In the genomic region with DNA sequence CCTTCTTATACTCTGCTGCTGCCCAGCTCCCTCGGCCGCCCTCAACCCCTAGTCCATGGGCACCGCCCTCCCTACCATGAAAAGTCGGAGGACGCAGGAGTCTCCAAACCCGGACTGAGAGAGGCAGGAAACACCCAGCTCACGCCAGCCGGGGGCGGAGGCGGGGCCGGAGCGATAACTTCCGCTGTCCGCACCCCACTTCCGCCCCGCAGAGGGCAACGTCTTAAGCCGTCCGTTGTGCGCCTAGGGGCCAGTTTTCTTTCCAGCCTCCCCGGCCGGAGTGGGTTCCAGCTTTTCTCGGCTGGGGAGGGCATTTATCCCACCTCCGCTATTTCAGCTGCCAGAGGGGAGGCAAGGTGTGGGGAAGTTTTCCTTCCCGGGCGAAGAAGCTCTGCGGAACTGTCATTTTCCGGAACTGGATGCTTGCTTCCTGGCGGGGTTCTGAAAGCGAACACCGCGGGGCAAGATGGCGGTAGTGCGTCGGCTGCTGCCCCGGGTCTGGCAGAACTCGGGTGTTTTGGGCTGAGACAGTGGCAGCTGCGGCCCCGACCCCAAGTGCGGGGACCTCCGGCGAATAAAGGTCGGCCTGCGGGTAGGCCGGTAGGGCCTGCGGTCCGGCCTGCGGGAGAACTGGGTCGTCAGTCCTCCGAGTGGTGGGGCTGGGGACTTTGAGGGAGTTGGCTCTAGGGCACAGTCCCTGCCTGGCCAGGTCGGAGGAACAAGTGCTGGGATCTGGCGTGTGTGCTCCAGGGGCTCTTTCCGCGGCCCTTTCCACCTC, we compare ENCODE assay signal across 8 cellular contexts. TPM values are rescaled to one million over a fixed set of nuclear protein-coding genes. Genes with fewer than 3 reads are reported as not detected.
DNase-seq lines count a peak whose midpoint lies in the region; ATAC-seq and TF ChIP-seq lines count a peak whose summit lies in the region.

A gene with protein sequence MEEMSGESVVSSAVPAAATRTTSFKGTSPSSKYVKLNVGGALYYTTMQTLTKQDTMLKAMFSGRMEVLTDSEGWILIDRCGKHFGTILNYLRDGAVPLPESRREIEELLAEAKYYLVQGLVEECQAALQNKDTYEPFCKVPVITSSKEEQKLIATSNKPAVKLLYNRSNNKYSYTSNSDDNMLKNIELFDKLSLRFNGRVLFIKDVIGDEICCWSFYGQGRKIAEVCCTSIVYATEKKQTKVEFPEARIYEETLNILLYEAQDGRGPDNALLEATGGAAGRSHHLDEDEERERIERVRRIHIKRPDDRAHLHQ (minus strand): TSS at position 116 of the 778 bp plus-strand sequence. CDS start 38 bp downstream, at position 78.
A gene with protein sequence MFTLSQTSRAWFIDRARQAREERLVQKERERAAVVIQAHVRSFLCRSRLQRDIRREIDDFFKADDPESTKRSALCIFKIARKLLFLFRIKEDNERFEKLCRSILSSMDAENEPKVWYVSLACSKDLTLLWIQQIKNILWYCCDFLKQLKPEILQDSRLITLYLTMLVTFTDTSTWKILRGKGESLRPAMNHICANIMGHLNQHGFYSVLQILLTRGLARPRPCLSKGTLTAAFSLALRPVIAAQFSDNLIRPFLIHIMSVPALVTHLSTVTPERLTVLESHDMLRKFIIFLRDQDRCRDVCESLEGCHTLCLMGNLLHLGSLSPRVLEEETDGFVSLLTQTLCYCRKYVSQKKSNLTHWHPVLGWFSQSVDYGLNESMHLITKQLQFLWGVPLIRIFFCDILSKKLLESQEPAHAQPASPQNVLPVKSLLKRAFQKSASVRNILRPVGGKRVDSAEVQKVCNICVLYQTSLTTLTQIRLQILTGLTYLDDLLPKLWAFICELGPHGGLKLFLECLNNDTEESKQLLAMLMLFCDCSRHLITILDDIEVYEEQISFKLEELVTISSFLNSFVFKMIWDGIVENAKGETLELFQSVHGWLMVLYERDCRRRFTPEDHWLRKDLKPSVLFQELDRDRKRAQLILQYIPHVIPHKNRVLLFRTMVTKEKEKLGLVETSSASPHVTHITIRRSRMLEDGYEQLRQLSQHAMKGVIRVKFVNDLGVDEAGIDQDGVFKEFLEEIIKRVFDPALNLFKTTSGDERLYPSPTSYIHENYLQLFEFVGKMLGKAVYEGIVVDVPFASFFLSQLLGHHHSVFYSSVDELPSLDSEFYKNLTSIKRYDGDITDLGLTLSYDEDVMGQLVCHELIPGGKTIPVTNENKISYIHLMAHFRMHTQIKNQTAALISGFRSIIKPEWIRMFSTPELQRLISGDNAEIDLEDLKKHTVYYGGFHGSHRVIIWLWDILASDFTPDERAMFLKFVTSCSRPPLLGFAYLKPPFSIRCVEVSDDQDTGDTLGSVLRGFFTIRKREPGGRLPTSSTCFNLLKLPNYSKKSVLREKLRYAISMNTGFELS (plus strand): TSS at position 450 of the 778 bp plus-strand sequence. CDS start 5,918 bp downstream, outside the sequence.

- H3K4me1 ChIP-seq in testis = peaks cover 14% of the 10 kb centered on the region

- ATAC-seq in HG02759 (IDR thresholded peaks at IDR 0.05; ENCODE audit: unreplicated experiment) = peak; percentile 94
- peak; percentile 99 for ATAC-seq in activated naive CD4-positive, alpha-beta T cell treated with anti-CD3 and anti-CD28 coated beads, Interleukin-2, amount 50 U/mL, for 72 hours

- peak within 1 kb of the TSS; percentile 97 for H3K4me3 Mint-ChIP-seq in osteocyte (ENCODE audit: unreplicated experiment)

- H3K4me1 Mint-ChIP-seq in osteocyte (ENCODE audit: unreplicated experiment) = peaks cover 34% of the 10 kb centered on the region

- no peaks in the 10 kb centered on the region for H3K27me3 ChIP-seq in testis

- no peaks in the 10 kb centered on the region for H3K9me3 Mint-ChIP-seq in activated naive CD4-positive, alpha-beta T cell treated with anti-CD3 and anti-CD28 coated beads, Interleukin-2, amount 50 U/mL, for 72 hours
- no peaks in the 10 kb centered on the region for H3K9me3 Mint-ChIP-seq in osteocyte (ENCODE audit: unreplicated experiment)

- peak within 1 kb of the TSS; percentile 98 for H3K27ac Mint-ChIP-seq in activated naive CD4-positive, alpha-beta T cell treated with anti-CD3 and anti-CD28 coated beads, Interleukin-2, amount 50 U/mL, for 72 hours
- peak within 1 kb of the TSS; percentile 99 for H3K27ac Mint-ChIP-seq in osteocyte (ENCODE audit: unreplicated experiment)

- H3K36me3 ChIP-seq in testis (ENCODE audit: low read depth, missing control alignments) = no peaks in the 10 kb centered on the region

- 0% methylated on average over 41 to 54 of the region's 54 CpGs for WGBS in testis, 2 donors

- TF ChIP-seq CTCF in GM12864 (IDR thresholded peaks at IDR 0.05; ENCODE audit: low read depth, low read length, missing control alignments) = no peak
- no peak for TF ChIP-seq CTCF in osteocyte (IDR thresholded peaks at IDR 0.05)
- TF ChIP-seq CTCF in testis (IDR thresholded peaks at IDR 0.05) = peak in 2 of 3 experiments; percentile 13 to 31

- no peak for TF ChIP-seq POLR2A in testis (IDR thresholded peaks at IDR 0.05)

- no peaks in the 10 kb centered on the region for H3K9me3 ChIP-seq in testis

- H3K36me3 Mint-ChIP-seq in activated naive CD4-positive, alpha-beta T cell treated with anti-CD3 and anti-CD28 coated beads, Interleukin-2, amount 50 U/mL, for 72 hours = peaks cover 11 to 18% of the 10 kb centered on the region in 2 donors
- H3K36me3 Mint-ChIP-seq in osteocyte (ENCODE audit: unreplicated experiment) = no peaks in the 10 kb centered on the region

- peak; percentile 73 for DNase-seq in GM12864 (ENCODE audit: low read depth)
- DNase-seq in NCI-H128 (lab: John Stamatoyannopoulos, UW; ENCODE audit: unreplicated experiment) = peak; percentile 76
- peak; percentile 53 for DNase-seq in SKM-1 treated with dmso at 0.1 percent for 144 hours (lab: John Stamatoyannopoulos, UW; ENCODE audit: unreplicated experiment)
- peak; percentile 88 to 90 for DNase-seq in activated naive CD4-positive, alpha-beta T cell treated with anti-CD3 and anti-CD28 coated beads, Interleukin-2, amount 50 U/mL, for 72 hours (ENCODE audit: low spot score in 2 of 2)
- peak; percentile 84 for DNase-seq in glomerular visceral epithelial cell (ENCODE audit: extremely low spot score)
- DNase-seq in osteocyte (ENCODE audit: extremely low spot score, unreplicated experiment) = peak; percentile 95
- DNase-seq in testis = peak; percentile 89

- peak within 1 kb of the TSS; percentile 95 to 100 for H3K27ac ChIP-seq in testis

- H3K4me3 ChIP-seq in GM12864 (ENCODE audit: low read depth, low read length) = peak within 1 kb of the TSS; percentile 70
- peak within 1 kb of the TSS; percentile 80 to 98 for H3K4me3 ChIP-seq in testis

- intact Hi-C loops in testis (cut with DNase I; ENCODE audit: low total_unique reads) = no loop called here

- no peaks in the 10 kb centered on the region for H3K27me3 Mint-ChIP-seq in osteocyte (ENCODE audit: unreplicated experiment)

RNA-seq across cellular contexts. Expression of the first gene that starts in this region (rescaled TPM):
- 10 to 100 TPM; 53.5 to 56.9 TPM for total RNA-seq in activated naive CD4-positive, alpha-beta T cell treated with anti-CD3 and anti-CD28 coated beads, Interleukin-2, amount 50 U/mL, for 72 hours
- total RNA-seq in osteocyte (43.1 and 43.5 TPM in 2 replicates), testis (10 to 100 TPM; 43.0 to 58.7 TPM)
- polyA plus RNA-seq in testis (ENCODE audit: insufficient read depth, low read depth, low replicate concordance) = 43.6 TPM

RNA-seq across cellular contexts. Expression of the second gene that starts in this region (rescaled TPM):
- total RNA-seq in activated naive CD4-positive, alpha-beta T cell treated with anti-CD3 and anti-CD28 coated beads, Interleukin-2, amount 50 U/mL, for 72 hours = 10 to 100 TPM; 28.8 to 37.6 TPM
- total RNA-seq in osteocyte (33.0 and 37.0 TPM in 2 replicates), testis (10 to 100 TPM; 65.6 to 66.8 TPM)
- 38.1 TPM for polyA plus RNA-seq in testis (ENCODE audit: insufficient read depth, low read depth, low replicate concordance)

Comparison
In these comparisons a context has a peak if more than half of its experiments do, and no peak if none do; other contexts are left out.
1. Peak in every context shown above with its lines: DNase-seq, ATAC-seq, H3K4me3 ChIP-seq and H3K27ac ChIP-seq.
2. CTCF ChIP-seq: peak in testis (2 of 3); none in GM12864 (single experiment) and osteocyte (single experiment).